23 cellular contexts compared by ENCODE assay signal in the genomic region with DNA sequence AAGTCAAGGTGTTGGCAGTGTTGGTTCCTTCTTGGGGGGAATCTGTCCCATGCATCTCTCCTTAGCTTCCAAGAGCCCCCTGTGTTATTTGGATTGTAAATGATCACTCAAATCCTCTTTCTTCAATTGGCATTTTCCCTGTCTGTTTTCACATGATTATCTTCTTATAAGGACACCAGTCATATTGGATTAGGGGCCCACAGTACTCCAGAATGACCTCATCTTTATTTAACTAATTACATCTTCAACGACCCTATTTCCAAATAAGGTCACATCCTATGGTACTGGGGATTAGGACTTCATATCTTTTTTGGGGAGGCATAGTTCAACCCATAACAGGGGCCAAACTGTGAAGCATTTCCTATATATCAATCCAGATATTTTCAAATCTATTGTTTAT.
"Had no signal": no experiment of that assay in that cellular context is flagged by ENCODE, and none has a peak within 500 bp of the region (broad histone marks: within the 10 kb centered on the region; RNA-seq: fewer than 3 reads in every experiment).

No MANE protein-coding gene starts in this region.

- H3K27ac ChIP-seq: left ventricle myocardium inferior, ovary, right atrium auricular region, skin epidermis, suprapubic skin, thoracic aorta, tibial artery, upper lobe of right lung had no signal

- H3K9me3 ChIP-seq: left ventricle myocardium inferior, mucosa of descending colon, ovary, right atrium auricular region, suprapubic skin, thoracic aorta, tibial artery, upper lobe of right lung had no signal

- H3K27me3 ChIP-seq: ovary, right atrium auricular region, suprapubic skin, tibial artery, upper lobe of right lung had no signal

- ATAC-seq: mucosa of descending colon; naive thymus-derived CD4-positive, alpha-beta T cell; natural killer cell treated with Interleukin-12 subunit alpha and Interleukin-12 subunit beta and Interleukin-15 and Interleukin-18, amount 100 ng/mL, for 72 hours; sciatic nerve; stimulated activated effector memory CD8-positive, alpha-beta T cell treated with anti-CD3 and anti-CD28 coated beads, Interleukin-12 subunit alpha, Interleukin-12 subunit beta, amount 100 ng/mL, for 72 hours; upper lobe of right lung had no signal

- H3K36me3 ChIP-seq: ovary had no signal

- DNase-seq: islet precursor cell; left ventricle myocardium inferior; midbrain; mucosa of descending colon; naive thymus-derived CD4-positive, alpha-beta T cell; ovary; stimulated activated CD4-positive, alpha-beta T cell treated with anti-CD3 and anti-CD28 coated beads, Interleukin-12 subunit alpha, Interleukin-12 subunit beta, amount 100 ng/mL, for 4 hours; stimulated activated CD4-positive, alpha-beta T cell treated with anti-CD3 and anti-CD28 coated beads, Interleukin-15, amount 100 ng/mL, for 24 hours; stimulated activated CD4-positive, alpha-beta T cell treated with anti-CD3 and anti-CD28 coated beads, Interleukin-2, amount 100 ng/mL, for 24 hours; stimulated activated CD4-positive, alpha-beta T cell treated with anti-CD3 and anti-CD28 coated beads, Interleukin-4, amount 100 ng/mL, for 24 hours; stimulated activated naive CD4-positive, alpha-beta T cell; tibial artery; trophoblast cell; upper lobe of right lung had no signal

- H3K4me3 ChIP-seq: left ventricle myocardium inferior, lung, mucosa of descending colon, ovary, right atrium auricular region, skin epidermis, suprapubic skin, thoracic aorta, tibial artery, upper lobe of right lung had no signal

- H3K4me1 ChIP-seq: right atrium auricular region, suprapubic skin, tibial artery, upper lobe of right lung had no signal

- FAIRE-seq: urothelium cell line had no signal
